21 cellular contexts compared by ENCODE assay signal in the genomic region with DNA sequence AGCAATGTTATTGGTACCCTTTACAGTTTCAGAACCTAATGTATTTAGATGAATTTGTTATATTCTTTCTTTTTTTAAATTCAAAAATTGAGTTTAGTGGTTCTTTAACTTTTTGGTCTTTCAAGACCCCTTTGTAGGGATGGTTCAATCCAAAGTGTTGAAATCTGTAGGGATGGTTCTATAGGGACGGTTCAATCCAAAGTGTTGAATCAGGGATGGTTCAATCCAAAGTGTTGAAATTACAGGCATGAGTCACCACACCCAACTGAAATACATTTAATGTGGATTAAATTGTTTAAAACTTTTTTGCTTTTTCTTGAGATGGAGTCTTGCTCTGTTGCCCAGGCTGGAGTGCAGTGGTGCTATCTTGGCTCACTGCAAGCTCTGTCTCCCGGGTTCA. TPM values are rescaled to one million over a fixed set of nuclear protein-coding genes. Genes with fewer than 3 reads are reported as not detected.
DNase-seq lines count a peak whose midpoint lies in the region; ATAC-seq and TF ChIP-seq lines count a peak whose summit lies in the region.
"Had no signal": no experiment of that assay in that cellular context is flagged by ENCODE, and none has a peak within 500 bp of the region (broad histone marks: within the 10 kb centered on the region; RNA-seq: fewer than 3 reads in every experiment).

No MANE protein-coding gene starts in this region.

- DNase-seq in ELR (ENCODE audit: low read depth) (peak; percentile 65), NB4 (ENCODE audit: low read depth) (peak; percentile 30), epithelial cell of prostate (ENCODE audit: low read depth, low spot score) (peak; percentile 1), renal cortical epithelial cell (ENCODE audit: low read depth) (peak; percentile 19), HuH-7.5 (ENCODE audit: low spot score) (no peak), NCI-H524 (lab: John Stamatoyannopoulos, UW) (no peak)
- DNase-seq: activated CD4-positive, alpha-beta T cell treated with anti-CD3 and anti-CD28 coated beads, Interleukin-2, amount 10 ng/mL, durations not matched to agents 7 days and 5 days; BE2C; Calu3; caudate nucleus; esophagus squamous epithelium; islet precursor cell; NCI-H2107; NCI-H510A; SHP77; T-helper 1 cell had no signal

- no peak for TF ChIP-seq POLR2A in NB4 (IDR thresholded peaks at IDR 0.05; ENCODE audit: extremely low read depth, insufficient read length)

- no peak overlapping the region for H3K4me3 ChIP-seq in NB4 (ENCODE audit: low read depth, low read length)
- H3K4me3 ChIP-seq: esophagus squamous epithelium, thoracic aorta had no signal

- H3K27ac ChIP-seq in epithelial cell of prostate, result no peak overlapping the region
- H3K27ac ChIP-seq: esophagus squamous epithelium, KMS-11, thoracic aorta had no signal

- ATAC-seq in HG02852 (IDR thresholded peaks at IDR 0.05; ENCODE audit: unreplicated experiment), result no peak
- ATAC-seq: right cardiac atrium; stimulated activated effector memory CD8-positive, alpha-beta T cell treated with anti-CD3 and anti-CD28 coated beads, Interleukin-12 subunit alpha, Interleukin-12 subunit beta, amount 100 ng/mL, for 72 hours had no signal

- TF ChIP-seq CTCF in NB4 (IDR thresholded peaks at IDR 0.05; ENCODE audit: low read depth, low read length), result no peak

RNA-seq across cellular contexts. Expression of a gene that starts 30.6 kb away (rescaled TPM):
- 84.2 and 101 TPM in 2 replicates for total RNA-seq in renal cortical epithelial cell

RNA-seq across cellular contexts. Expression of a gene that starts 39.9 kb away (rescaled TPM):
- 47.5 and 60.3 TPM in 2 replicates for total RNA-seq in renal cortical epithelial cell

Comparison
In these comparisons a context has a peak if more than half of its experiments do, and no peak if none do; other contexts are left out.
1. DNase-seq: peak in ELR (single experiment), NB4 (single experiment), epithelial cell of prostate (single experiment) and renal cortical epithelial cell (single experiment); none in HuH-7.5 (single experiment) and NCI-H524 (0 of 2).